Comparison of ENCODE assay signal across 8 cellular contexts in genomic region chr6:30100585-30101422, GRCh38. TPM values are rescaled to one million over a fixed set of nuclear protein-coding genes. Genes with fewer than 3 reads are reported as not detected.
DNase-seq lines count a peak whose midpoint lies in the region; ATAC-seq and TF ChIP-seq lines count a peak whose summit lies in the region.

No MANE protein-coding gene starts in this region.

- H3K4me3 ChIP-seq in GM06990 (replicated peaks; ENCODE audit: low read depth, low read length) (peak overlapping the region; percentile 47), mucosa of descending colon (no peak overlapping the region)

- peaks cover 74% of the 10 kb centered on the region for H3K27me3 Mint-ChIP-seq in dendritic cell treated with granulocyte-macrophage colony-stimulating factor and Interleukin-4, amounts not matched to agents 40 ng/mL and 50 ng/mL, for 4 days

- H3K4me1 Mint-ChIP-seq in dendritic cell treated with granulocyte-macrophage colony-stimulating factor and Interleukin-4, amounts not matched to agents 40 ng/mL and 50 ng/mL, for 4 days (ENCODE audit: low read depth) = peaks cover 38% of the 10 kb centered on the region

- ATAC-seq in mucosa of descending colon (peak; percentile 71), GM21367 (IDR thresholded peaks at IDR 0.05; ENCODE audit: unreplicated experiment) (no peak)

- H3K9me3 ChIP-seq in mucosa of descending colon = no peaks in the 10 kb centered on the region

- H3K27ac Mint-ChIP-seq in dendritic cell treated with granulocyte-macrophage colony-stimulating factor and Interleukin-4, amounts not matched to agents 40 ng/mL and 50 ng/mL, for 4 days = no peak overlapping the region

- H3K36me3 ChIP-seq in GM06990 (ENCODE audit: control insufficient read depth, insufficient read depth, low read length) = no peaks in the 10 kb centered on the region
- no peaks in the 10 kb centered on the region for H3K36me3 ChIP-seq in mucosa of descending colon (ENCODE audit: low read depth)

- peak overlapping the region; percentile 73 for H3K4me3 Mint-ChIP-seq in dendritic cell treated with granulocyte-macrophage colony-stimulating factor and Interleukin-4, amounts not matched to agents 40 ng/mL and 50 ng/mL, for 4 days

- peaks cover 10% of the 10 kb centered on the region for H3K27me3 ChIP-seq in GM06990 (replicated peaks; ENCODE audit: control insufficient read depth, insufficient read depth, low read length)

- H3K36me3 Mint-ChIP-seq in dendritic cell treated with granulocyte-macrophage colony-stimulating factor and Interleukin-4, amounts not matched to agents 40 ng/mL and 50 ng/mL, for 4 days (ENCODE audit: low read depth) = no peaks in the 10 kb centered on the region

- H3K9me3 Mint-ChIP-seq in dendritic cell treated with granulocyte-macrophage colony-stimulating factor and Interleukin-4, amounts not matched to agents 40 ng/mL and 50 ng/mL, for 4 days = no peaks in the 10 kb centered on the region

- TF ChIP-seq CTCF in GM06990 (IDR thresholded peaks at IDR 0.05; ENCODE audit: insufficient read depth, low read length, poor library complexity, severe bottlenecking) = no peak
- peak; percentile 7 for TF ChIP-seq CTCF in mucosa of descending colon (IDR thresholded peaks at IDR 0.05)

- DNase-seq in GM06990 (ENCODE audit: extremely low read depth, insufficient read length) (no peak), RPMI7951 (ENCODE audit: low read depth) (peak; percentile 36), mucosa of descending colon (peak; percentile 79 to 90 (median 86)), ureter (ENCODE audit: low spot score) (peak; percentile 67), DMS153 (lab: John Stamatoyannopoulos, UW) (no peak)
- DNase-seq in NK-92 treated with Interleukin-12 subunit alpha and Interleukin-12 subunit beta, amount 100 ng/mL, for 24 hours (lab: John Stamatoyannopoulos, UW) = no peak

- intact Hi-C loops in dendritic cell treated with granulocyte-macrophage colony-stimulating factor and Interleukin-4, amounts not matched to agents 40 ng/mL and 50 ng/mL, for 4 days (cut with micrococcal nuclease) = no loop called here
- intact Hi-C loops in mucosa of descending colon (cut with DNase I, micrococcal nuclease) = loop anchor here in 1 of 2 donors (10.0 kb wide), 1 partner anchor 74 kb away; no protein-coding TSS in a partner anchor

- peaks cover 26% of the 10 kb centered on the region for H3K4me1 ChIP-seq in mucosa of descending colon (ENCODE audit: low read depth)

RNA-seq across cellular contexts. Expression of gene TRIM31, which starts 12.1 kb away (rescaled TPM):
- total RNA-seq in RPMI7951 (2014; rRNA removed; shearing (Covaris generic)) = not detected in 2 replicates
- total RNA-seq in mucosa of descending colon (100 to 1,000 TPM; 121 to 202 (median 182) TPM), ureter (0.78 TPM)

RNA-seq across cellular contexts. Expression of gene RNF39, which starts 25.2 kb away (rescaled TPM):
- total RNA-seq in RPMI7951 (2014; rRNA removed; shearing (Covaris generic)) = not detected in 2 replicates
- 1 to 10 TPM in 1 of 3 donors, under 1 TPM in 1, not detected in 1; 0.87 to 2.5 TPM for total RNA-seq in mucosa of descending colon
- total RNA-seq in ureter = 0.65 TPM

RNA-seq across cellular contexts. Expression of gene PPP1R11, which starts 33.8 kb away (rescaled TPM):
- total RNA-seq in RPMI7951 (2014; rRNA removed; shearing (Covaris generic)) = 65.1 and 65.7 TPM in 2 replicates
- 100 to 1,000 TPM in 1 of 3 donors, 10 to 100 TPM in 2; 78.4 to 115 (median 82.4) TPM for total RNA-seq in mucosa of descending colon
- 76.0 TPM for total RNA-seq in ureter

RNA-seq across cellular contexts. Expression of gene TRIM40, which starts 35.1 kb away (rescaled TPM):
- total RNA-seq in RPMI7951 (2014; rRNA removed; shearing (Covaris generic)) = not detected in 2 replicates
- 10 to 100 TPM; 19.8 to 37.3 (median 33.4) TPM for total RNA-seq in mucosa of descending colon
- total RNA-seq in ureter = not detected

RNA-seq across cellular contexts. Expression of gene POLR1H, which starts 39.7 kb away (rescaled TPM):
- 47.0 and 50.3 TPM in 2 replicates for total RNA-seq in RPMI7951 (2014; rRNA removed; shearing (Covaris generic))
- 10 to 100 TPM; 22.4 to 31.7 (median 23.0) TPM for total RNA-seq in mucosa of descending colon
- total RNA-seq in ureter = 33.2 TPM

Comparison
In these comparisons a context has a peak if more than half of its experiments do, and no peak if none do; other contexts are left out.
1. DNase-seq: peak in RPMI7951 (single experiment), mucosa of descending colon (3 of 3) and ureter (single experiment); none in GM06990 (single experiment), DMS153 (single experiment) and NK-92 treated with Interleukin-12 subunit alpha and Interleukin-12 subunit beta, amount 100 ng/mL, for 24 hours (single experiment).
2. RNA of gene TRIM31, which starts 12.1 kb away (total RNA-seq): 121 to 202 TPM in mucosa of descending colon; 0.78 TPM in ureter (single experiment) and not detected in RPMI7951; every median in the first group is over 10 times any median in the second.